8 cellular contexts compared by ENCODE assay signal in the genomic region with DNA sequence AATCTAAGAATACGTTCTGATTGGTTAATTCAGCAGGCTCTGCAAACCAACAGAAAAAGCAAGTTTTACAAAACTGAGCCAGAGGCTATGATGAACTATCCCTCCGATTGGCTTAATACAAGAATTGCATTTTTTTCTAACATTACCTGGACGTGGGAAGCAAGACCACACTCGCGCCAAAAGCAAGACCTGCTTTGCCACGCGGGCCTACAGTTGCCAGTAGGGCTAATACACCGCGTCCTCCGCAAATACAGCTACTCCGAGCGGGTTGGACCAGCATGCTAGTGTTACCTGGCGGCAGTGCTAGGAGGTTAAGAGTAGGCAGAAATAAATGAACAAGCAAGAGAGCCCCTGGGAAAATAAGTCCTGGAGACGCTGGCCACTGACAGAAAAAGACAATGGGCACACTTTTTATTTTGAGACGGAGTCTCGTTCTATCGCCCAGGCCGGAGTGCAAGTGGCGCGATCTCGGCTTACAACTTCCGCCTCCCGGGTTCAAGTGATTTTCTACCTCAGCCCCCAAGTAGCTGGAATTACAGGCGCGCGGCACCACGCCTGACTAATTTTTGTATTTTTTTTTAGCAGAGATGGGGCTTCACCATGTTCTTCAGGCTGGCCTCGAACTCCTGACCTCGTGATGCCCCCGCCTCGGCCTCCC.
A peak's percentile ranks its signal among the peaks of the same experiment; 100 is the strongest.
DNase-seq lines count a peak whose midpoint lies in the region; ATAC-seq and TF ChIP-seq lines count a peak whose summit lies in the region.

No MANE protein-coding gene starts in this region.

- peak overlapping the region; percentile 3 to 62; a peak in 2 of 4 replicates for H4K8ac ChIP-seq in IMR-90 (ENCODE audit: low read depth in 2 of 2, low read length in 2 of 2)

- DNase-seq in IMR-90 = peak; percentile 79
- peak; percentile 73 to 74 for DNase-seq in activated T-cell treated with anti-CD3 and anti-CD28 coated beads, Interleukin-2, amount 50 U/mL, for 48 hours
- peak; percentile 68 for DNase-seq in foreskin melanocyte
- no peak for DNase-seq in GM10248 (ENCODE audit: extremely low spot score)
- DNase-seq in DMS114 treated with DMSO at 0.1 percent for 48 hours (lab: John Stamatoyannopoulos, UW; ENCODE audit: unreplicated experiment) = no peak

- POLR2A ChIA-PET in IMR-90 (lab: Charles Lee; ENCODE audit: unreplicated experiment) (interaction anchor here (2.5 kb wide), 1 partner anchor 52 kb away, joined by 7 read pairs; a partner anchor contains a TSS), GM10248 (lab: Yijun Ruan, JAX) (interaction anchor here (0.7 to 5.0 kb wide), 13 partner anchors 9 to 75 kb away, joined by 3 to 105 read pairs (median 9); a partner anchor contains a TSS)

- H4K20me1 ChIP-seq in IMR-90 (ENCODE audit: insufficient read depth, low read length) = no peaks in the 10 kb centered on the region

- no peaks in the 10 kb centered on the region for H3K9me1 ChIP-seq in IMR-90 (ENCODE audit: insufficient read depth, low read length)

- no peak overlapping the region for H2AK9ac ChIP-seq in IMR-90 (replicated peaks; ENCODE audit: low read depth, low read length, poor library complexity)

- 0 out of 2 replicates have a peak overlapping the region, but pooled peaks have one; percentile 37 for H2AK5ac ChIP-seq in IMR-90 (ENCODE audit: low read depth, low read length)

- dilution Hi-C loops in IMR-90 (cut with HindIII; ENCODE audit: low sequenced_read_pairs, unreplicated experiment) = no loop called here

- intact Hi-C loops in IMR-90 (cut with micrococcal nuclease) = no loop called here

- H2BK20ac ChIP-seq in IMR-90 (ENCODE audit: low read depth, low read length) = 0 out of 2 replicates have a peak overlapping the region, but pooled peaks have one; percentile 0

- peak overlapping the region; percentile 46; the same call in 1 of the 3 replicates for H2BK15ac ChIP-seq in IMR-90 (ENCODE audit: low read depth, low read length)

- H3K23ac ChIP-seq in IMR-90 (ENCODE audit: low read depth, low read length) = no peak overlapping the region; the same call in 1 of the 2 replicates

- H4K5ac ChIP-seq in IMR-90 (ENCODE audit: low read depth, low read length) = peak overlapping the region; percentile 20; the same call in 1 of the 2 replicates

- CTCF ChIA-PET in IMR-90 (lab: Yijun Ruan, JAX) (interaction anchor here (0.9 kb wide), 1 partner anchor 12 kb away, joined by 3 read pairs; no protein-coding TSS in a partner anchor), GM10248 (lab: Yijun Ruan, JAX) (interaction anchor here (0.9 to 6.8 kb wide), 9 partner anchors 8 to 57 kb away, joined by 3 to 39 read pairs (median 6); a partner anchor contains a TSS)

- H3K36me3 ChIP-seq in IMR-90 (ENCODE audit: control insufficient read depth, insufficient read depth, low read length) = no peaks in the 10 kb centered on the region

- peak overlapping the region; percentile 69 for H2BK5ac ChIP-seq in IMR-90 (ENCODE audit: low read depth, low read length, poor library complexity, severe bottlenecking)

- TF ChIP-seq CTCF in IMR-90 (conservative IDR thresholded peaks at IDR 0.05; ENCODE audit: low read depth, low read length) (no peak), GM10248 (IDR thresholded peaks at IDR 0.05; ENCODE audit: control extremely low read depth, extremely low read depth, low read depth, missing control alignments) (no peak)

- H3K56ac ChIP-seq in IMR-90 (ENCODE audit: extremely low read depth, insufficient read depth, low read length) = peak overlapping the region; percentile 29; the same call in 1 of the 2 replicates

- H2AFZ ChIP-seq in IMR-90 (replicated peaks; ENCODE audit: low read length, poor library complexity) = peak overlapping the region; percentile 90

- H3K27ac ChIP-seq in IMR-90 (ENCODE audit: insufficient read depth, low read length) = peak overlapping the region; percentile 43
- H3K27ac ChIP-seq in skin epidermis = peak overlapping the region in 16 of 21 experiments; percentile 7 to 90 (median 78)

- H3K14ac ChIP-seq in IMR-90 (replicated peaks; ENCODE audit: low read depth, low read length) = no peak overlapping the region

- H3K4me3 ChIP-seq in IMR-90 (ENCODE audit: insufficient read depth, low read depth, low read length) (peak overlapping the region; percentile 53), skin epidermis (peak overlapping the region; percentile 43 to 66 (median 46))

- no peak for TF ChIP-seq RAD21 in IMR-90 (IDR thresholded peaks at IDR 0.05; ENCODE audit: low read length)

- H3K27me3 ChIP-seq in IMR-90 (ENCODE audit: control insufficient read depth, insufficient read depth, low read length) = no peaks in the 10 kb centered on the region

- in situ Hi-C loops in IMR-90 (cut with MboI; ENCODE audit: low sequenced_read_pairs) = no loop called here

- ATAC-seq in GM19035 (IDR thresholded peaks at IDR 0.05; ENCODE audit: unreplicated experiment) (peak; percentile 9), IMR-90 (ENCODE audit: low read depth) (peak; percentile 40), GM19455 (IDR thresholded peaks at IDR 0.05; ENCODE audit: unreplicated experiment) (no peak)

- 0 out of 2 replicates have a peak, but pooled peaks cover 2% of the 10 kb centered on the region for H3K4me1 ChIP-seq in IMR-90 (ENCODE audit: control insufficient read depth, insufficient read depth, low read length)

- no peaks in the 10 kb centered on the region for H3K79me1 ChIP-seq in IMR-90 (ENCODE audit: low read depth in 1 of 2, low read length in 2 of 2)

- peak overlapping the region; percentile 21; the same call in 1 of the 2 replicates for H3K18ac ChIP-seq in IMR-90 (ENCODE audit: low read depth, low read length)

- H3K4ac ChIP-seq in IMR-90 (ENCODE audit: low read depth, low read length) = 0 out of 2 replicates have a peak overlapping the region, but pooled peaks have one; percentile 30

- peak overlapping the region; percentile 56; the same call in 1 of the 2 replicates for H4K91ac ChIP-seq in IMR-90 (ENCODE audit: insufficient read depth, low read depth, low read length)

- WGBS in IMR-90 (ENCODE audit: extremely low coverage in 2 of 2, insufficient read length in 1 of 2), 2 experiments = 4% methylated on average over 9 of the region's 31 CpGs; no CpG with 5 or more reads in 1 of the 2 experiments

- H2BK120ac ChIP-seq in IMR-90 (ENCODE audit: low read depth, low read length) = peak overlapping the region; percentile 28; the same call in 1 of the 2 replicates

- no peak for TF ChIP-seq POLR2A in IMR-90 (IDR thresholded peaks at IDR 0.05; ENCODE audit: low read depth, low read length)

- H3K4me2 ChIP-seq in IMR-90 (ENCODE audit: low read depth, low read length) = peak overlapping the region; percentile 97

- H3K9me3 ChIP-seq in IMR-90 (ENCODE audit: control insufficient read depth, insufficient read depth, low read length) = no peaks in the 10 kb centered on the region

- H3K9ac ChIP-seq in IMR-90 (ENCODE audit: low read depth, low read length) = peak overlapping the region; percentile 31

- BruUV-seq in IMR-90 (replicated peaks; lab: Mats Ljungman, UMichigan) = no TSS peak

TF ChIP-seq in IMR-90, 13 proteins besides CTCF, POLR2A, EP300 and RAD21:
- no peak for TF ChIP-seq MAFK (IDR thresholded peaks at IDR 0.05; ENCODE audit: low read depth, low read length)
- no peak for TF ChIP-seq RCOR1 (IDR thresholded peaks at IDR 0.05; ENCODE audit: insufficient replicate concordance, low read length)
- no peak for TF ChIP-seq MXI1 (IDR thresholded peaks at IDR 0.05; ENCODE audit: borderline replicate concordance, low read depth, low read length)
- TF ChIP-seq SMC3 (IDR thresholded peaks at IDR 0.05; ENCODE audit: low read depth, low read length) = no peak
- no peak for TF ChIP-seq RFX5 (IDR thresholded peaks at IDR 0.05; ENCODE audit: low read depth, low read length)
- TF ChIP-seq, protein P1, sequence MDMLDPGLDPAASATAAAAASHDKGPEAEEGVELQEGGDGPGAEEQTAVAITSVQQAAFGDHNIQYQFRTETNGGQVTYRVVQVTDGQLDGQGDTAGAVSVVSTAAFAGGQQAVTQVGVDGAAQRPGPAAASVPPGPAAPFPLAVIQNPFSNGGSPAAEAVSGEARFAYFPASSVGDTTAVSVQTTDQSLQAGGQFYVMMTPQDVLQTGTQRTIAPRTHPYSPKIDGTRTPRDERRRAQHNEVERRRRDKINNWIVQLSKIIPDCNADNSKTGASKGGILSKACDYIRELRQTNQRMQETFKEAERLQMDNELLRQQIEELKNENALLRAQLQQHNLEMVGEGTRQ (IDR thresholded peaks at IDR 0.05; ENCODE audit: low read depth, low read length) = no peak
- TF ChIP-seq MAZ (IDR thresholded peaks at IDR 0.05; ENCODE audit: borderline replicate concordance, low read depth, low read length) = no peak
- TF ChIP-seq CHD1 (IDR thresholded peaks at IDR 0.05; ENCODE audit: low read depth, low read length) = no peak
- TF ChIP-seq, protein P2, sequence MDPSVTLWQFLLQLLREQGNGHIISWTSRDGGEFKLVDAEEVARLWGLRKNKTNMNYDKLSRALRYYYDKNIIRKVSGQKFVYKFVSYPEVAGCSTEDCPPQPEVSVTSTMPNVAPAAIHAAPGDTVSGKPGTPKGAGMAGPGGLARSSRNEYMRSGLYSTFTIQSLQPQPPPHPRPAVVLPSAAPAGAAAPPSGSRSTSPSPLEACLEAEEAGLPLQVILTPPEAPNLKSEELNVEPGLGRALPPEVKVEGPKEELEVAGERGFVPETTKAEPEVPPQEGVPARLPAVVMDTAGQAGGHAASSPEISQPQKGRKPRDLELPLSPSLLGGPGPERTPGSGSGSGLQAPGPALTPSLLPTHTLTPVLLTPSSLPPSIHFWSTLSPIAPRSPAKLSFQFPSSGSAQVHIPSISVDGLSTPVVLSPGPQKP (IDR thresholded peaks at IDR 0.05; ENCODE audit: borderline replicate concordance, low read depth, low read length) = no peak
TF ChIP-seq in IMR-90: peak in this region for 0.

Comparison
In these comparisons a context has a peak if more than half of its experiments do, and no peak if none do; other contexts are left out.
1. DNase-seq: peak in IMR-90 (single experiment), activated T-cell treated with anti-CD3 and anti-CD28 coated beads, Interleukin-2, amount 50 U/mL, for 48 hours (2 of 2) and foreskin melanocyte (single experiment); none in GM10248 (single experiment) and DMS114 treated with DMSO at 0.1 percent for 48 hours (single experiment).